ENCODE assay signal across 9 cellular contexts in the genomic region with DNA sequence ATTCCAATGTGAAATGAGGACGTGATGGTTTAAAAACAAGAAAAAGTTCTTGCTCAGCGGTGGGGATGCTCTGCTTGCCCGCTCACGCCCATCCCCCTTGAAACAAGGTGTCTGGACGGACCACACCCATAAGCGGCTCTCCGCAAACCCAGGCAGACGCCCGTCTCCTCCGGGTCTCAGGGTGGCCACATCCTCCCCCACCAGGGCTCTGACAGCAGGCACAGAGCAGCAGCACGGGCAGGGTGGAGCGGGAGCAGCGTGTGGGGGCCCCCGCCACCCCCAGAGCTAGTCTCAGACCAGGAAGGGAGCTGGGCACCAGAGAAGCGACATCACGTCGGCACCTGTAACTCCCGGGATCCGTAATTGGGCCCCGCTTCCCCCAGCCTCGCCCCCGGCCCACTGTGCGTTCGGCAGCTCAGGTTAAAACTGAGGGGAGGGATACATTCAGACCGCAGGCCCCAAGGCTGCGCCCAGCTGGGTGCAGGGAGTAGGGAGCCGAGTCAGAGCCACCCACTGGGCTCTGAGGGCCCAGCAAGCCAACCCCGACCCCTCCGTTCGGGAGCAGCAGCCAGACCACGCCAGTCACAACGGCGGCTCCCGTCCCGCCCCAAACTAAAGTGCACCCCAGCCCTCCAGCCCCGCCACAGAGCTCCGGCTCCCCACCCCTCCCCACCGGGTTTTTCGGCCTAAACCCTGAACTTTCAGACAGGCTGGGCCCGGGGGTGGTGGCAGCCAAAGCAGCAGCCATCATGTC. TPM values are rescaled to one million over a fixed set of nuclear protein-coding genes. Genes with fewer than 3 reads are reported as not detected.
DNase-seq lines count a peak whose midpoint lies in the region; ATAC-seq and TF ChIP-seq lines count a peak whose summit lies in the region.
"Had no signal": no experiment of that assay in that cellular context is flagged by ENCODE, and none has a peak within 500 bp of the region (broad histone marks: within the 10 kb centered on the region; RNA-seq: fewer than 3 reads in every experiment).

No MANE protein-coding gene starts in this region.

- intact Hi-C loops in natural killer cell (cut with micrococcal nuclease) = no loop called here

- H3K4me3 ChIP-seq in CD4-positive, CD25-positive, alpha-beta regulatory T cell (ENCODE audit: low read depth, low read length) = no peak overlapping the region

- H3K27me3 ChIP-seq in CD4-positive, CD25-positive, alpha-beta regulatory T cell (ENCODE audit: control insufficient read depth, insufficient read depth, low read length) = no peaks in the 10 kb centered on the region

- H3K27ac Mint-ChIP-seq in CD4-positive, CD25-positive, alpha-beta regulatory T cell = peak overlapping the region in 2 of 3 donors; percentile 46 to 66
- H3K27ac Mint-ChIP-seq in HFFc6 = peak overlapping the region; percentile 63
- peak overlapping the region; percentile 54 for H3K27ac Mint-ChIP-seq in chondrocyte (ENCODE audit: unreplicated experiment)
- H3K27ac Mint-ChIP-seq in natural killer cell = peak overlapping the region; percentile 16 to 58

- no peak overlapping the region for H3K27ac ChIP-seq in CD4-positive, CD25-positive, alpha-beta regulatory T cell (ENCODE audit: insufficient read depth, low read length, poor library complexity, severe bottlenecking)

- H3K4me3 Mint-ChIP-seq in CD4-positive, CD25-positive, alpha-beta regulatory T cell = peak overlapping the region in 1 of 4 donors; percentile 2
- H3K4me3 Mint-ChIP-seq in HFFc6 = peak overlapping the region; percentile 39; the same call in 1 of the 2 replicates
- no peak overlapping the region for H3K4me3 Mint-ChIP-seq in chondrocyte (ENCODE audit: unreplicated experiment)
- peak overlapping the region; percentile 68 for H3K4me3 Mint-ChIP-seq in natural killer cell

- ATAC-seq in CD4-positive, CD25-positive, alpha-beta regulatory T cell (ENCODE audit: low read depth in 2 of 2) = no peak
- ATAC-seq in natural killer cell = peak; percentile 27 to 57 (median 36)
- no peak for ATAC-seq in GM21360 (IDR thresholded peaks at IDR 0.05; ENCODE audit: unreplicated experiment)
- ATAC-seq in HG03439 (IDR thresholded peaks at IDR 0.05; ENCODE audit: unreplicated experiment) = no peak

- peaks cover 0 to 1% (median 0%) of the 10 kb centered on the region in 7 donors for H3K9me3 Mint-ChIP-seq in CD4-positive, CD25-positive, alpha-beta regulatory T cell
- H3K9me3 Mint-ChIP-seq in HFFc6 = peaks cover 6% of the 10 kb centered on the region; the same call in 1 of the 2 replicates
- no peaks in the 10 kb centered on the region for H3K9me3 Mint-ChIP-seq in chondrocyte (ENCODE audit: low read depth)
- no peaks in the 10 kb centered on the region for H3K9me3 Mint-ChIP-seq in natural killer cell

- peaks cover 3% of the 10 kb centered on the region for H3K36me3 ChIP-seq in CD4-positive, CD25-positive, alpha-beta regulatory T cell (ENCODE audit: control insufficient read depth, insufficient read depth, low read length)

- no peaks in the 10 kb centered on the region for H3K9me3 ChIP-seq in CD4-positive, CD25-positive, alpha-beta regulatory T cell (ENCODE audit: control insufficient read depth in 2 of 2, low read length in 2 of 2)

- peaks cover 0 to 3% (median 0%) of the 10 kb centered on the region in 4 donors for H3K4me1 Mint-ChIP-seq in CD4-positive, CD25-positive, alpha-beta regulatory T cell
- H3K4me1 Mint-ChIP-seq in HFFc6 (ENCODE audit: low read depth) (peaks cover 21% of the 10 kb centered on the region), chondrocyte (ENCODE audit: low read depth) (peaks cover 13% of the 10 kb centered on the region), natural killer cell (peaks cover 4 to 17% of the 10 kb centered on the region in 2 donors)

- TF ChIP-seq CTCF in HFFc6 (IDR thresholded peaks at IDR 0.05) (no peak), chondrocyte (IDR thresholded peaks at IDR 0.05) (no peak), natural killer cell (IDR thresholded peaks at IDR 0.05) (no peak), GM10266 (IDR thresholded peaks at IDR 0.05; ENCODE audit: control insufficient read depth, insufficient read depth, low read depth, missing control alignments) (no peak)

- no peak for DNase-seq in CD4-positive, CD25-positive, alpha-beta regulatory T cell
- DNase-seq in HFFc6 = no peak
- DNase-seq in chondrocyte (ENCODE audit: low spot score) = peak; percentile 75
- DNase-seq in natural killer cell = peak; percentile 4
- no peak for DNase-seq in GM10266 (ENCODE audit: extremely low spot score)
- DNase-seq in CD1c-positive myeloid dendritic cell (ENCODE audit: extremely low spot score) = no peak
- DNase-seq: occipital lobe had no signal

- H3K27me3 Mint-ChIP-seq in CD4-positive, CD25-positive, alpha-beta regulatory T cell = no peaks in the 10 kb centered on the region
- H3K27me3 Mint-ChIP-seq in HFFc6 (ENCODE audit: insufficient read depth) = peaks cover 34% of the 10 kb centered on the region
- H3K27me3 Mint-ChIP-seq in chondrocyte (ENCODE audit: low read depth) = no peaks in the 10 kb centered on the region
- H3K27me3 Mint-ChIP-seq in natural killer cell (ENCODE audit: low read depth in 2 of 2) = no peaks in the 10 kb centered on the region

- no peaks in the 10 kb centered on the region for H3K4me1 ChIP-seq in CD4-positive, CD25-positive, alpha-beta regulatory T cell (ENCODE audit: control insufficient read depth, insufficient read depth, low read length, poor library complexity, severe bottlenecking)

- H3K36me3 Mint-ChIP-seq in CD4-positive, CD25-positive, alpha-beta regulatory T cell = no peaks in the 10 kb centered on the region
- H3K36me3 Mint-ChIP-seq in HFFc6 (ENCODE audit: low read depth) (peaks cover under 1% of the 10 kb centered on the region; the same call in 1 of the 2 replicates), chondrocyte (ENCODE audit: low read depth) (peaks cover 1% of the 10 kb centered on the region), natural killer cell (no peaks in the 10 kb centered on the region)

RNA-seq across cellular contexts. Expression of a gene that starts 22.0 kb away (rescaled TPM):
- total RNA-seq in CD4-positive, CD25-positive, alpha-beta regulatory T cell = 43.1 TPM
- 1 to 10 TPM; 3.4 to 6.2 (median 4.3) TPM for polyA plus RNA-seq in CD4-positive, CD25-positive, alpha-beta regulatory T cell
- 10 to 100 TPM; 42.7 to 62.9 (median 48.6) TPM for total RNA-seq in HFFc6 (2021; fragmentation: NEBNext Ultra II Directional; extraction: Animal tissue kit (Norgen Biotek cat#: 25700))
- total RNA-seq in chondrocyte (30.8 to 36.6 TPM (median 36.0 TPM) in 3 replicates), natural killer cell (10 to 100 TPM; 34.6 to 43.5 (median 42.1) TPM)

RNA-seq across cellular contexts. Expression of a gene that starts 59.9 kb away (rescaled TPM):
- 0.12 TPM for total RNA-seq in CD4-positive, CD25-positive, alpha-beta regulatory T cell
- polyA plus RNA-seq in CD4-positive, CD25-positive, alpha-beta regulatory T cell = not detected
- not detected for total RNA-seq in HFFc6 (2021; fragmentation: NEBNext Ultra II Directional; extraction: Animal tissue kit (Norgen Biotek cat#: 25700))
- total RNA-seq in chondrocyte = 0.07 TPM in 1 of 3 replicates, not detected in the others
- not detected for total RNA-seq in natural killer cell

Comparison
In these comparisons a context has a peak if more than half of its experiments do, and no peak if none do; other contexts are left out.
1. ATAC-seq: peak in natural killer cell (3 of 3); none in CD4-positive, CD25-positive, alpha-beta regulatory T cell (0 of 2), GM21360 (single experiment) and HG03439 (single experiment).
2. DNase-seq: peak in chondrocyte (single experiment) and natural killer cell (single experiment); none in CD4-positive, CD25-positive, alpha-beta regulatory T cell (0 of 3), HFFc6 (single experiment), GM10266 (single experiment) and CD1c-positive myeloid dendritic cell (single experiment).
3. Peak in every context shown above with its lines, with median percentiles within 50 percentile points of each other: H3K27ac Mint-ChIP-seq.